In genomic region chr11:75302346-75302745, GRCh38 we compare ENCODE assay signal across 20 cellular contexts. TPM values are rescaled to one million over a fixed set of nuclear protein-coding genes. Genes with fewer than 3 reads are reported as not detected.
A peak's percentile ranks its signal among the peaks of the same experiment; 100 is the strongest.
DNase-seq lines count a peak whose midpoint lies in the region; ATAC-seq, FAIRE-seq and TF ChIP-seq lines count a peak whose summit lies in the region.
"Had no signal": no experiment of that assay in that cellular context is flagged by ENCODE, and none has a peak within 500 bp of the region (broad histone marks: within the 10 kb centered on the region; RNA-seq: fewer than 3 reads in every experiment).

No MANE protein-coding gene starts in this region.

- peaks cover 6 to 12% (median 10%) of the 10 kb centered on the region in 4 donors for H3K4me1 Mint-ChIP-seq in CD4-positive, alpha-beta memory T cell

- no peaks in the 10 kb centered on the region for H3K9me3 ChIP-seq in CD4-positive, alpha-beta memory T cell (ENCODE audit: control insufficient read depth in 1 of 2, low read length in 2 of 2)
- H3K9me3 ChIP-seq in body of pancreas (no peaks in the 10 kb centered on the region), left ventricle myocardium inferior (replicated peaks) (no peaks in the 10 kb centered on the region), pancreas (no peaks in the 10 kb centered on the region)
- H3K9me3 ChIP-seq: MG63, Peyer's patch, sigmoid colon had no signal

- DNase-seq in CD4-positive, alpha-beta memory T cell, result no peak
- DNase-seq in body of pancreas, result no peak
- DNase-seq in left ventricle myocardium inferior, result no peak
- DNase-seq in pancreas, result peak in 1 of 6 donors; percentile 36
- no peak for DNase-seq in NCI-H446 treated with DMSO at 0.1 percent for 48 hours (lab: John Stamatoyannopoulos, UW)
- no peak for DNase-seq in NCI-H1417 (lab: John Stamatoyannopoulos, UW)
- no peak for DNase-seq in activated effector memory CD4-positive, alpha-beta T cell treated with anti-CD3 and anti-CD28 coated beads, Interleukin-2, amount 50 U/mL, for 16 hours
- DNase-seq in RCC 7860 (ENCODE audit: low spot score), result no peak
- DNase-seq: activated naive CD4-positive, alpha-beta T cell; Calu3; effector CD4-positive, alpha-beta T cell; HFFc6; mesenchymal stem cell; MG63; Peyer's patch; sigmoid colon; stimulated activated CD8-positive, alpha-beta memory T cell treated with anti-CD3 and anti-CD28 coated beads, Interleukin-4, amount 100 ng/mL, for 48 hours; SW 1271; WERI-Rb-1 had no signal

- H3K4me1 ChIP-seq in CD4-positive, alpha-beta memory T cell (ENCODE audit: insufficient read depth, low read length), result no peaks in the 10 kb centered on the region
- H3K4me1 ChIP-seq in body of pancreas (peaks cover 25% of the 10 kb centered on the region), left ventricle myocardium inferior (peaks cover 58% of the 10 kb centered on the region), pancreas (peaks cover 10 to 16% (median 16%) of the 10 kb centered on the region in 3 donors)

- peak overlapping the region in 4 of 7 donors; percentile 25 to 74 (median 46) for H3K27ac Mint-ChIP-seq in CD4-positive, alpha-beta memory T cell
- H3K27ac Mint-ChIP-seq: HFFc6 had no signal

- no peak overlapping the region for H3K4me3 ChIP-seq in CD4-positive, alpha-beta memory T cell (ENCODE audit: low read length in 2 of 2)
- H3K4me3 ChIP-seq in body of pancreas, result no peak overlapping the region
- H3K4me3 ChIP-seq in left ventricle myocardium inferior, result peak overlapping the region; percentile 5
- no peak overlapping the region for H3K4me3 ChIP-seq in pancreas
- H3K4me3 ChIP-seq: MG63, Peyer's patch, sigmoid colon had no signal

- POLR2A ChIA-PET in CD4-positive, alpha-beta memory T cell (lab: Charles Lee; ENCODE audit: partially characterized antibody), result no interaction called here

- no peak for TF ChIP-seq POLR2A in body of pancreas (IDR thresholded peaks at IDR 0.05)

- H3K27me3 Mint-ChIP-seq in CD4-positive, alpha-beta memory T cell, result no peaks in the 10 kb centered on the region

- H3K4me3 Mint-ChIP-seq in CD4-positive, alpha-beta memory T cell, result no peak overlapping the region
- H3K4me3 Mint-ChIP-seq: HFFc6 had no signal

- CTCF ChIA-PET in CD4-positive, alpha-beta memory T cell (lab: Charles Lee; ENCODE audit: partially characterized antibody), result interaction anchor here (0.9 kb wide), 1 partner anchor 22 kb away, joined by 3 read pairs; no protein-coding TSS in a partner anchor

- TF ChIP-seq CTCF in body of pancreas (IDR thresholded peaks at IDR 0.05) (no peak), left ventricle myocardium inferior (IDR thresholded peaks at IDR 0.05; ENCODE audit: borderline replicate concordance) (no peak), pancreas (IDR thresholded peaks at IDR 0.05) (no peak)

- H3K9me3 Mint-ChIP-seq in CD4-positive, alpha-beta memory T cell, result no peaks in the 10 kb centered on the region
- H3K9me3 Mint-ChIP-seq: HFFc6 had no signal

- no peaks in the 10 kb centered on the region for H3K36me3 ChIP-seq in CD4-positive, alpha-beta memory T cell (ENCODE audit: insufficient read depth, low read length)
- no peaks in the 10 kb centered on the region for H3K36me3 ChIP-seq in body of pancreas (replicated peaks in 1 of 2; ENCODE audit: insufficient read depth in 1 of 2, low read depth in 2 of 2)
- H3K36me3 ChIP-seq in left ventricle myocardium inferior, result no peaks in the 10 kb centered on the region
- H3K36me3 ChIP-seq in pancreas, result no peaks in the 10 kb centered on the region
- H3K36me3 ChIP-seq: MG63, Peyer's patch, sigmoid colon, WERI-Rb-1 had no signal

- FAIRE-seq in pancreas (lab: Jason Lieb, UNC) (no peak), RCC 7860 (lab: Jason Lieb, UNC) (no peak)
- FAIRE-seq: GM19239 had no signal

- H3K36me3 Mint-ChIP-seq in CD4-positive, alpha-beta memory T cell, result peaks cover 0 to 4% of the 10 kb centered on the region in 2 donors

- H3K27me3 ChIP-seq in CD4-positive, alpha-beta memory T cell (ENCODE audit: insufficient read depth, low read length), result no peaks in the 10 kb centered on the region
- H3K27me3 ChIP-seq in body of pancreas (no peaks in the 10 kb centered on the region), left ventricle myocardium inferior (ENCODE audit: low read depth) (no peaks in the 10 kb centered on the region), pancreas (no peaks in the 10 kb centered on the region)
- H3K27me3 ChIP-seq: MG63, Peyer's patch, sigmoid colon had no signal

- intact Hi-C loops in CD4-positive, alpha-beta memory T cell (cut with micrococcal nuclease), result no loop called here
- intact Hi-C loops in body of pancreas (cut with DNase I) (no loop called here), left ventricle myocardium inferior (cut with micrococcal nuclease) (no loop called here), pancreas (cut with DNase I) (no loop called here)

- no peak overlapping the region for H3K27ac ChIP-seq in CD4-positive, alpha-beta memory T cell (ENCODE audit: low read depth, low read length)
- H3K27ac ChIP-seq in body of pancreas, result peak overlapping the region; percentile 29 to 64 (median 58)
- peak overlapping the region; percentile 76 for H3K27ac ChIP-seq in left ventricle myocardium inferior (replicated peaks)
- peak overlapping the region; percentile 21 to 69 (median 48) for H3K27ac ChIP-seq in pancreas
- H3K27ac ChIP-seq: WERI-Rb-1 had no signal

- WGBS in body of pancreas, 2 donors, result 54 to 100% methylated on average over 1 to 4 of the region's 4 CpGs
- 50 to 60% methylated on average over 4 of the region's 4 CpGs for WGBS in pancreas, 2 donors

- ATAC-seq in body of pancreas (no peak), pancreas (peak in 3 of 4 donors; percentile 22 to 30 (median 26))

RNA-seq across cellular contexts. Expression of gene ARRB1, which starts 49.1 kb away (rescaled TPM):
- 10 to 100 TPM; 45.0 to 47.5 TPM for total RNA-seq in CD4-positive, alpha-beta memory T cell
- 1 to 10 TPM; 6.6 to 7.9 TPM for polyA plus RNA-seq in CD4-positive, alpha-beta memory T cell
- total RNA-seq in body of pancreas, result 10 to 100 TPM; 41.0 to 54.1 TPM
- total RNA-seq in left ventricle myocardium inferior, result 25.9 TPM
- total RNA-seq in pancreas, result 10 to 100 TPM; 30.3 to 68.1 (median 33.8) TPM
- polyA plus RNA-seq in pancreas, result 10 to 100 TPM in 1 of 2 donors, 1 to 10 TPM in 1; 7.8 to 12.7 TPM
